In the genomic region with DNA sequence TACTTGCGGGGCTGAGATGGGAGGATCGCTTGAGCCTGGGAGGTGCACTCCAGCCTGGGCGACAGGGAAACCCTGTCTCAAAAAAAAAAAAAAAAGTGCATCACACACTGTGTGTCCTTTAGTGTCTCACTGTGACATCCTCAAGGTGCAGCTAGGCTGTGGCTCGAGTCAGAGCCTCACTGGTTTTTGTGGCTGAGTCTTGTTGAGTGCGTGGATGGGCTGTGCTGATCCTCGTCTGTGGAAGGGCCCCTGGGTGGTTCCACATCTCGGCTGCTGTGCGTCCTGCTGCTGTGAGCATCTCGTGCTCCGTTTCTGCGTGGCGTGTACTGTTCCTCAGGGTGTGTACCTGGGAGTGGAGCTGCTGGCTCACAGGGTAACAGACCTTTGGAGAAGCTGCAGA, we compare ENCODE assay signal across 1 cellular context.
TF ChIP-seq lines count a peak whose summit lies in the region.

No MANE protein-coding gene starts in this region.

TF ChIP-seq in H1, 55 proteins besides CTCF, POLR2A, EP300 and RAD21:
- no peak for TF ChIP-seq ATF3 (IDR thresholded peaks at IDR 0.05; ENCODE audit: insufficient read depth, low read depth, low read length)
- TF ChIP-seq, protein P1, sequence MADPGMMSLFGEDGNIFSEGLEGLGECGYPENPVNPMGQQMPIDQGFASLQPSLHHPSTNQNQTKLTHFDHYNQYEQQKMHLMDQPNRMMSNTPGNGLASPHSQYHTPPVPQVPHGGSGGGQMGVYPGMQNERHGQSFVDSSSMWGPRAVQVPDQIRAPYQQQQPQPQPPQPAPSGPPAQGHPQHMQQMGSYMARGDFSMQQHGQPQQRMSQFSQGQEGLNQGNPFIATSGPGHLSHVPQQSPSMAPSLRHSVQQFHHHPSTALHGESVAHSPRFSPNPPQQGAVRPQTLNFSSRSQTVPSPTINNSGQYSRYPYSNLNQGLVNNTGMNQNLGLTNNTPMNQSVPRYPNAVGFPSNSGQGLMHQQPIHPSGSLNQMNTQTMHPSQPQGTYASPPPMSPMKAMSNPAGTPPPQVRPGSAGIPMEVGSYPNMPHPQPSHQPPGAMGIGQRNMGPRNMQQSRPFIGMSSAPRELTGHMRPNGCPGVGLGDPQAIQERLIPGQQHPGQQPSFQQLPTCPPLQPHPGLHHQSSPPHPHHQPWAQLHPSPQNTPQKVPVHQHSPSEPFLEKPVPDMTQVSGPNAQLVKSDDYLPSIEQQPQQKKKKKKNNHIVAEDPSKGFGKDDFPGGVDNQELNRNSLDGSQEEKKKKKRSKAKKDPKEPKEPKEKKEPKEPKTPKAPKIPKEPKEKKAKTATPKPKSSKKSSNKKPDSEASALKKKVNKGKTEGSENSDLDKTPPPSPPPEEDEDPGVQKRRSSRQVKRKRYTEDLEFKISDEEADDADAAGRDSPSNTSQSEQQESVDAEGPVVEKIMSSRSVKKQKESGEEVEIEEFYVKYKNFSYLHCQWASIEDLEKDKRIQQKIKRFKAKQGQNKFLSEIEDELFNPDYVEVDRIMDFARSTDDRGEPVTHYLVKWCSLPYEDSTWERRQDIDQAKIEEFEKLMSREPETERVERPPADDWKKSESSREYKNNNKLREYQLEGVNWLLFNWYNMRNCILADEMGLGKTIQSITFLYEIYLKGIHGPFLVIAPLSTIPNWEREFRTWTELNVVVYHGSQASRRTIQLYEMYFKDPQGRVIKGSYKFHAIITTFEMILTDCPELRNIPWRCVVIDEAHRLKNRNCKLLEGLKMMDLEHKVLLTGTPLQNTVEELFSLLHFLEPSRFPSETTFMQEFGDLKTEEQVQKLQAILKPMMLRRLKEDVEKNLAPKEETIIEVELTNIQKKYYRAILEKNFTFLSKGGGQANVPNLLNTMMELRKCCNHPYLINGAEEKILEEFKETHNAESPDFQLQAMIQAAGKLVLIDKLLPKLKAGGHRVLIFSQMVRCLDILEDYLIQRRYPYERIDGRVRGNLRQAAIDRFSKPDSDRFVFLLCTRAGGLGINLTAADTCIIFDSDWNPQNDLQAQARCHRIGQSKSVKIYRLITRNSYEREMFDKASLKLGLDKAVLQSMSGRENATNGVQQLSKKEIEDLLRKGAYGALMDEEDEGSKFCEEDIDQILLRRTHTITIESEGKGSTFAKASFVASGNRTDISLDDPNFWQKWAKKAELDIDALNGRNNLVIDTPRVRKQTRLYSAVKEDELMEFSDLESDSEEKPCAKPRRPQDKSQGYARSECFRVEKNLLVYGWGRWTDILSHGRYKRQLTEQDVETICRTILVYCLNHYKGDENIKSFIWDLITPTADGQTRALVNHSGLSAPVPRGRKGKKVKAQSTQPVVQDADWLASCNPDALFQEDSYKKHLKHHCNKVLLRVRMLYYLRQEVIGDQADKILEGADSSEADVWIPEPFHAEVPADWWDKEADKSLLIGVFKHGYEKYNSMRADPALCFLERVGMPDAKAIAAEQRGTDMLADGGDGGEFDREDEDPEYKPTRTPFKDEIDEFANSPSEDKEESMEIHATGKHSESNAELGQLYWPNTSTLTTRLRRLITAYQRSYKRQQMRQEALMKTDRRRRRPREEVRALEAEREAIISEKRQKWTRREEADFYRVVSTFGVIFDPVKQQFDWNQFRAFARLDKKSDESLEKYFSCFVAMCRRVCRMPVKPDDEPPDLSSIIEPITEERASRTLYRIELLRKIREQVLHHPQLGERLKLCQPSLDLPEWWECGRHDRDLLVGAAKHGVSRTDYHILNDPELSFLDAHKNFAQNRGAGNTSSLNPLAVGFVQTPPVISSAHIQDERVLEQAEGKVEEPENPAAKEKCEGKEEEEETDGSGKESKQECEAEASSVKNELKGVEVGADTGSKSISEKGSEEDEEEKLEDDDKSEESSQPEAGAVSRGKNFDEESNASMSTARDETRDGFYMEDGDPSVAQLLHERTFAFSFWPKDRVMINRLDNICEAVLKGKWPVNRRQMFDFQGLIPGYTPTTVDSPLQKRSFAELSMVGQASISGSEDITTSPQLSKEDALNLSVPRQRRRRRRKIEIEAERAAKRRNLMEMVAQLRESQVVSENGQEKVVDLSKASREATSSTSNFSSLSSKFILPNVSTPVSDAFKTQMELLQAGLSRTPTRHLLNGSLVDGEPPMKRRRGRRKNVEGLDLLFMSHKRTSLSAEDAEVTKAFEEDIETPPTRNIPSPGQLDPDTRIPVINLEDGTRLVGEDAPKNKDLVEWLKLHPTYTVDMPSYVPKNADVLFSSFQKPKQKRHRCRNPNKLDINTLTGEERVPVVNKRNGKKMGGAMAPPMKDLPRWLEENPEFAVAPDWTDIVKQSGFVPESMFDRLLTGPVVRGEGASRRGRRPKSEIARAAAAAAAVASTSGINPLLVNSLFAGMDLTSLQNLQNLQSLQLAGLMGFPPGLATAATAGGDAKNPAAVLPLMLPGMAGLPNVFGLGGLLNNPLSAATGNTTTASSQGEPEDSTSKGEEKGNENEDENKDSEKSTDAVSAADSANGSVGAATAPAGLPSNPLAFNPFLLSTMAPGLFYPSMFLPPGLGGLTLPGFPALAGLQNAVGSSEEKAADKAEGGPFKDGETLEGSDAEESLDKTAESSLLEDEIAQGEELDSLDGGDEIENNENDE (IDR thresholded peaks at IDR 0.05; ENCODE audit: insufficient replicate concordance, low read length) = no peak
